Comparison of ENCODE assay signal across 34 cellular contexts in the genomic region with DNA sequence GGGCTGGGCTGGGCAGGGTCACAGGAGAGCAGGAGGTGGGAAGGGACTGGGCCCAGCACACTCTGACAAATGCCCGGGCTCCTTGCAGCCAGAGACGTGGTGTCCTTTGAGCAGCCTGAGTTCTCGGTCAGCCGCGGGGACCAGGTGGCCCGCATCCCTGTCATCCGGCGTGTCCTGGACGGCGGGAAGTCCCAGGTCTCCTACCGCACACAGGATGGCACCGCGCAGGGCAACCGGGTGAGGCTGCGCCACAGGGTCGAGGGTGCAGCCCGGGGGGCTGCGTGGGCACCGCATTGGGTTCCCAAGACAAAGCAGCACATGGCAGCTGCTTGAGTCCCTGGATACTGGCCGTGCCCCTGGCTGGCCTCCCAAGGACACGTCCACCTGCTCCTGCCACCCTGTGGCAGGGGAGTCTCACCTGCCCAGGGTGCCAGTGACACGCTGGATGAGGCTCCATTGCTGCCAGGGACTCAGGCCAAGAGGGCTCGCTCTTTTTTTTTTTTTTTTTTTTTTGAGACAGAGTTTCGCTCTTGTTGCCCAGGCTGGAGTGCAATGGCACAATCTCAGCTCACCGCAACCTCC.
"Had no signal": no experiment of that assay in that cellular context is flagged by ENCODE, and none has a peak within 500 bp of the region (broad histone marks: within the 10 kb centered on the region; RNA-seq: fewer than 3 reads in every experiment).

No MANE protein-coding gene starts in this region.

- H3K27me3 ChIP-seq: ascending aorta, cardiac muscle cell, MG63, Peyer's patch had no signal

- DNase-seq: activated B cell treated with CpG ODN at 0.5 μM for 24 hours; activated CD4-positive, alpha-beta memory T cell treated with anti-CD3 and anti-CD28 coated beads for 36 hours; activated CD4-positive, alpha-beta T cell treated with anti-CD3 and anti-CD28 coated beads for 4 hours; activated CD4-positive, alpha-beta T cell treated with anti-CD3 and anti-CD28 coated beads, Interleukin-2, amount 50 U/mL, for 1 hour; activated CD4-positive, CD25-positive, alpha-beta regulatory T cell treated with anti-CD3 and anti-CD28 coated beads, Interleukin-2, amount 50 U/mL, for 72 hours; activated CD8-positive, alpha-beta memory T cell treated with anti-CD3 and anti-CD28 coated beads, Interleukin-2, amount 50 U/mL, for 4 hours; activated effector memory CD4-positive, alpha-beta T cell treated with Interleukin-2 at 50 U/mL for 16 hours; activated naive CD8-positive, alpha-beta T cell treated with anti-CD3 and anti-CD28 coated beads, Interleukin-2, amount 10 ng/mL, durations not matched to agents 7 days and 5 days; activated T-cell treated with anti-CD3 and anti-CD28 coated beads for 4 hours; activated T-cell treated with anti-CD3 and anti-CD28 coated beads, Interleukin-2, amount 50 U/mL, for 4 hours; amygdala; Kasumi-1; KG1; MG63; NCI-H1092; NCI-H1436 treated with DMSO at 0.1 percent for 48 hours; NCI-H187; NCI-H2029 treated with DMSO at 0.1 percent for 48 hours; NCI-H2107; NCI-H2171; NCI-H446; NCI-H510A treated with DMSO at 0.1 percent for 48 hours; NCI-H526 treated with DMSO at 0.1 percent for 48 hours; NCI-H774; Peyer's patch; Right ventricle myocardium superior; RPMI8226; SW 1271; T-helper 1 cell; T-helper 2 cell; T-helper 9 cell had no signal

- ATAC-seq: activated T-cell treated with anti-CD3 and anti-CD28 coated beads, Interleukin-2, amount 50 U/mL, for 4 hours had no signal

- H3K9me3 ChIP-seq: ascending aorta, MG63, Peyer's patch had no signal

- H3K4me3 ChIP-seq: ascending aorta, cardiac muscle cell, MG63, Peyer's patch had no signal

- H3K4me1 ChIP-seq: ascending aorta, Peyer's patch had no signal

- H3K27ac ChIP-seq: ascending aorta, cardiac muscle cell, Peyer's patch, VCaP had no signal

- H3K36me3 ChIP-seq: ascending aorta, cardiac muscle cell, MG63 had no signal
